ENCODE assay signal across 9 cellular contexts in the genomic region with DNA sequence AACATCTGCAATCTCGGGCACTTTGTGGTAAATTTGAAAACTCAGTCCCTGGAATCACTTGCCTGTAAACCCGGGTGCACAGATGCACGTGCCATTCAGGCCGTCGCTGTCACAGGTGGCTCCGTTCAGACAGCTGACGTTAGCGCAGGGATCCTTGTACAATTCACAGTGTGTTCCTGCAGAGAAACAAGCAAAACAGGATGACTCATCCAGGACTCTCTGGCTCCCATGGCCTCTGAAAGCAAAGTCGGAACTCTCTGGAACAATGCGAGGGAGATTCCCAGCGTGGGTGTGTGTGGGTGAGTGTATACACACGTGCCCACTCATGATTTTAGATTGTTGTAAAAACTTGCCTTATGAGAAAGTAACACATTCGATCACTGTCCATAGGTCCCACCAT.
DNase-seq lines count a peak whose midpoint lies in the region; ATAC-seq and TF ChIP-seq lines count a peak whose summit lies in the region.
"Had no signal": no experiment of that assay in that cellular context is flagged by ENCODE, and none has a peak within 500 bp of the region (broad histone marks: within the 10 kb centered on the region; RNA-seq: fewer than 3 reads in every experiment).

No MANE protein-coding gene starts in this region.

- POLR2A ChIA-PET in HEK293T (lab: Yijun Ruan, JAX), result no interaction called here

- CTCF ChIA-PET in HEK293T (lab: Yijun Ruan, JAX), result no interaction called here

- intact Hi-C loops in sigmoid colon (cut with DNase I), result no loop called here

- WGBS in sigmoid colon, 2 donors, result 55 to 73% methylated on average over 13 of the region's 13 CpGs

- TF ChIP-seq EP300 in sigmoid colon (IDR thresholded peaks at IDR 0.05), result peak in 2 of 4 donors; percentile 56 to 83

- ATAC-seq in HG03354 (IDR thresholded peaks at IDR 0.05; ENCODE audit: poor library complexity, severe bottlenecking, unreplicated experiment) (no peak), GM18505 (IDR thresholded peaks at IDR 0.05; ENCODE audit: unreplicated experiment) (no peak)

- DNase-seq in EL (peak; percentile 80), SHP77 (lab: John Stamatoyannopoulos, UW) (peak; percentile 58 to 85), globus pallidus (ENCODE audit: low spot score) (peak; percentile 41), sigmoid colon (peak; percentile 94), HEK293T (ENCODE audit: extremely low spot score) (no peak)
- no peak for DNase-seq in stimulated activated CD4-positive, alpha-beta T cell treated with anti-CD3 and anti-CD28 coated beads, Interleukin-12 subunit alpha, Interleukin-12 subunit beta, amount 100 ng/mL, for 4 hours
- DNase-seq: NCI-H2227 treated with DMSO at 0.1 percent for 48 hours had no signal

- no peaks in the 10 kb centered on the region for H3K36me3 ChIP-seq in sigmoid colon

- TF ChIP-seq POLR2A in sigmoid colon (IDR thresholded peaks at IDR 0.05) (no peak), GM18505 (IDR thresholded peaks at IDR 0.05; ENCODE audit: borderline replicate concordance, extremely low read depth, insufficient read depth, insufficient read length) (no peak)

- TF ChIP-seq CTCF in sigmoid colon (IDR thresholded peaks at IDR 0.05), result no peak

- no peaks in the 10 kb centered on the region for H3K9me3 ChIP-seq in sigmoid colon

- H3K4me3 ChIP-seq in sigmoid colon, result no peak overlapping the region

- peak overlapping the region; percentile 69 to 75 (median 74) for H3K27ac ChIP-seq in sigmoid colon

- no peaks in the 10 kb centered on the region for H3K27me3 ChIP-seq in sigmoid colon

- H3K4me1 ChIP-seq in sigmoid colon, result peaks cover 0 to 33% (median 15%) of the 10 kb centered on the region in 4 donors

TF ChIP-seq in HEK293T, 16 proteins besides CTCF, POLR2A, EP300 and RAD21:
- TF ChIP-seq FOXA1 (IDR thresholded peaks at IDR 0.05), result no peak
- TF ChIP-seq SUZ12 (IDR thresholded peaks at IDR 0.05), result no peak
- no peak for TF ChIP-seq SP1 (IDR thresholded peaks at IDR 0.05)
- no peak for TF ChIP-seq ELF4 (IDR thresholded peaks at IDR 0.05)
- no peak for TF ChIP-seq CTBP1 (IDR thresholded peaks at IDR 0.05; ENCODE audit: borderline replicate concordance)
- TF ChIP-seq FOXK2 (IDR thresholded peaks at IDR 0.05), result no peak
- TF ChIP-seq BHLHE40 (IDR thresholded peaks at IDR 0.05; ENCODE audit: borderline replicate concordance), result no peak
- no peak for TF ChIP-seq TARDBP (IDR thresholded peaks at IDR 0.05)
- no peak for TF ChIP-seq L3MBTL2 (conservative IDR thresholded peaks at IDR 0.05)

Comparison
In these comparisons a context has a peak if more than half of its experiments do, and no peak if none do; other contexts are left out.
1. DNase-seq: peak in EL (single experiment), SHP77 (2 of 2), globus pallidus (single experiment) and sigmoid colon (single experiment); none in HEK293T (single experiment) and stimulated activated CD4-positive, alpha-beta T cell treated with anti-CD3 and anti-CD28 coated beads, Interleukin-12 subunit alpha, Interleukin-12 subunit beta, amount 100 ng/mL, for 4 hours (single experiment).